Comparison of ENCODE assay signal across 8 cellular contexts in genomic region chr6:27752038-27752885, GRCh38.
DNase-seq lines count a peak whose midpoint lies in the region; ATAC-seq, FAIRE-seq and TF ChIP-seq lines count a peak whose summit lies in the region.

No MANE protein-coding gene starts in this region.

- ATAC-seq in HG02840 (IDR thresholded peaks at IDR 0.05; ENCODE audit: low FRiP score, unreplicated experiment) (peak; percentile 35), K562 (peak; percentile 78), HG02981 (IDR thresholded peaks at IDR 0.05; ENCODE audit: unreplicated experiment) (no peak)

- H3K4me3 ChIP-seq in K562 (peak overlapping the region; percentile 67), iPS DF 6.9 (ENCODE audit: low read length) (peak overlapping the region; percentile 81; the same call in 1 of the 2 replicates), retinal pigment epithelial cell (ENCODE audit: low read length) (peak overlapping the region; percentile 98)

- peak overlapping the region; percentile 93 for H3K4me2 ChIP-seq in K562 (ENCODE audit: insufficient read depth, low read length)

- TF ChIP-seq POLR2A in K562 (conservative IDR thresholded peaks at IDR 0.05), result no peak

- BruUV-seq in K562 (replicated peaks; lab: Mats Ljungman, UMichigan), result no TSS peak

- WGBS in K562 (ENCODE audit: insufficient coverage, low coverage, missing lambda C conversion rate), result 15% methylated on average over 24 of the region's 24 CpGs
- WGBS in iPS DF 6.9 (ENCODE audit: insufficient coverage, insufficient read length), result no CpG with 5 or more reads among the region's 24 CpGs

- peak overlapping the region; percentile 82 to 94 for H3K9ac ChIP-seq in K562 (ENCODE audit: insufficient read depth in 1 of 2, low read depth in 2 of 2, low read length in 2 of 2)

- no peaks in the 10 kb centered on the region for H3K9me1 ChIP-seq in K562 (ENCODE audit: control insufficient read depth, insufficient read depth, low read length)

- peak; percentile 84 to 88 for TF ChIP-seq RAD21 in K562 (CRISPR knock-in tag; conservative IDR thresholded peaks at IDR 0.05 in 1 of 2, IDR thresholded peaks at IDR 0.05 in 1 of 2)

- H3K27me3 ChIP-seq in K562 (ENCODE audit: control insufficient read depth in 2 of 2, insufficient read depth in 2 of 2, low read length in 2 of 2), result no peaks in the 10 kb centered on the region
- peaks cover 9% of the 10 kb centered on the region; the same call in 1 of the 2 replicates for H3K27me3 ChIP-seq in iPS DF 6.9 (ENCODE audit: control insufficient read depth, insufficient read depth, low read length)

- no peaks in the 10 kb centered on the region for H3K9me3 ChIP-seq in K562 (replicated peaks; ENCODE audit: control insufficient read depth, insufficient read depth, low read depth, low read length)
- H3K9me3 ChIP-seq in iPS DF 6.9 (ENCODE audit: control insufficient read depth, insufficient read depth, low read length), result no peaks in the 10 kb centered on the region

- H3K4me1 ChIP-seq in K562 (replicated peaks in 1 of 2; ENCODE audit: control insufficient read depth in 2 of 2, insufficient read depth in 2 of 2, low read length in 2 of 2) (peaks cover 7 to 13% of the 10 kb centered on the region in 2 experiments; a peak in 3 of 5 replicates), iPS DF 6.9 (ENCODE audit: control insufficient read depth, insufficient read depth, low read length) (no peaks in the 10 kb centered on the region)

- DNase-seq in GF-D8 (lab: John Stamatoyannopoulos, UW) (peak; percentile 67), NCI-H1694 treated with DMSO at 0.1 percent for 48 hours (lab: John Stamatoyannopoulos, UW) (peak; percentile 59), T-helper 1 cell (peak in 4 of 5 donors; percentile 21 to 81 (median 30)), K562 (ENCODE audit: extremely low read depth in 1 of 4, low spot score in 3 of 4) (peak; percentile 56 to 88 (median 60)), iPS DF 6.9 (ENCODE audit: low read depth, low spot score) (no peak), retinal pigment epithelial cell (ENCODE audit: low read depth) (no peak)

- intact Hi-C loops in K562 (cut with micrococcal nuclease), result loop anchor here (1.0 to 5.0 kb wide), 12 partner anchors 64 to 589 kb away; no protein-coding TSS in a partner anchor

- CTCF ChIA-PET in K562 (lab: Yijun Ruan, JAX; ENCODE audit: low intra/inter-chr PET ratio), result interaction anchor here (0.6 to 1.9 kb wide), 11 partner anchors 127 to 626 kb away, joined by 3 to 11 read pairs (median 4); no protein-coding TSS in a partner anchor

- no peaks in the 10 kb centered on the region for H4K20me1 ChIP-seq in K562 (replicated peaks; ENCODE audit: control insufficient read depth, insufficient read depth, low read length)

- no peak for TF ChIP-seq EP300 in K562 (IDR thresholded peaks at IDR 0.05; ENCODE audit: low read length)

- H2AFZ ChIP-seq in K562 (ENCODE audit: low read depth, low read length), result peak overlapping the region; percentile 97

- FAIRE-seq in K562 (lab: Jason Lieb, UNC), result peak; percentile 93

- peak overlapping the region; percentile 77 for H3K27ac ChIP-seq in K562 (ENCODE audit: extremely low read depth, low read depth, low read length)
- no peak overlapping the region for H3K27ac ChIP-seq in iPS DF 6.9 (ENCODE audit: low read length)

- in situ Hi-C loops in K562 (cut with MboI), result no loop called here

- POLR2A ChIA-PET in K562 (lab: Yijun Ruan, JAX), result interaction anchor here (0.6 to 1.6 kb wide), 24 partner anchors 9 to 621 kb away, joined by 3 to 11 read pairs (median 3); a partner anchor contains a TSS

- H3K36me3 ChIP-seq in K562 (ENCODE audit: control insufficient read depth, insufficient read depth, low read length), result no peaks in the 10 kb centered on the region
- no peaks in the 10 kb centered on the region for H3K36me3 ChIP-seq in iPS DF 6.9 (ENCODE audit: control insufficient read depth, insufficient read depth, low read length)

- H3K79me2 ChIP-seq in K562 (ENCODE audit: control insufficient read depth, insufficient read depth, low read length), result no peaks in the 10 kb centered on the region

- peak; percentile 76 to 98 (median 86) for TF ChIP-seq CTCF in K562 (IDR thresholded peaks at IDR 0.05 in 2 of 3, conservative IDR thresholded peaks at IDR 0.05 in 1 of 3; ENCODE audit: insufficient read depth in 2 of 3, low read depth in 1 of 3, low read length in 3 of 3)
- peak; percentile 77 for TF ChIP-seq CTCF in retinal pigment epithelial cell (conservative IDR thresholded peaks at IDR 0.05; ENCODE audit: low read depth, low read length)

TF ChIP-seq in K562, 482 proteins besides CTCF, POLR2A, EP300 and RAD21 (continues in another document):
- no peak for TF ChIP-seq TRIM25 (IDR thresholded peaks at IDR 0.05; ENCODE audit: borderline replicate concordance)
- TF ChIP-seq LEF1 (IDR thresholded peaks at IDR 0.05), result no peak
- TF ChIP-seq PBX2 (CRISPR knock-in tag; IDR thresholded peaks at IDR 0.05; ENCODE audit: low read depth), result no peak
- 0 out of 2 replicates have a peak, but pooled peaks have one; percentile 19 for TF ChIP-seq PBX2 (tag; conservative IDR thresholded peaks at IDR 0.05; ENCODE audit: low read depth)
- peak; percentile 55 for TF ChIP-seq ZBTB33 (CRISPR knock-in tag; IDR thresholded peaks at IDR 0.05)
- TF ChIP-seq ZNF639 (CRISPR knock-in tag; conservative IDR thresholded peaks at IDR 0.05 in 1 of 2, IDR thresholded peaks at IDR 0.05 in 1 of 2), result peak in 1 of 2 experiments; percentile 2; a peak in 1 of 4 replicates
- TF ChIP-seq ASH1L (IDR thresholded peaks at IDR 0.05; ENCODE audit: borderline replicate concordance, low read depth, partially characterized antibody), result no peak
- TF ChIP-seq NCOA4 (IDR thresholded peaks at IDR 0.05; ENCODE audit: partially characterized antibody), result no peak

Comparison
In these comparisons a context has a peak if more than half of its experiments do, and no peak if none do; other contexts are left out.
1. DNase-seq: peak in GF-D8 (single experiment), NCI-H1694 treated with DMSO at 0.1 percent for 48 hours (single experiment), T-helper 1 cell (4 of 5) and K562 (4 of 4); none in iPS DF 6.9 (single experiment) and retinal pigment epithelial cell (single experiment).
2. Peak in every context shown above with its lines, with median percentiles within 50 percentile points of each other: H3K4me3 ChIP-seq.